Comparison of ENCODE assay signal across 27 cellular contexts in the genomic region with DNA sequence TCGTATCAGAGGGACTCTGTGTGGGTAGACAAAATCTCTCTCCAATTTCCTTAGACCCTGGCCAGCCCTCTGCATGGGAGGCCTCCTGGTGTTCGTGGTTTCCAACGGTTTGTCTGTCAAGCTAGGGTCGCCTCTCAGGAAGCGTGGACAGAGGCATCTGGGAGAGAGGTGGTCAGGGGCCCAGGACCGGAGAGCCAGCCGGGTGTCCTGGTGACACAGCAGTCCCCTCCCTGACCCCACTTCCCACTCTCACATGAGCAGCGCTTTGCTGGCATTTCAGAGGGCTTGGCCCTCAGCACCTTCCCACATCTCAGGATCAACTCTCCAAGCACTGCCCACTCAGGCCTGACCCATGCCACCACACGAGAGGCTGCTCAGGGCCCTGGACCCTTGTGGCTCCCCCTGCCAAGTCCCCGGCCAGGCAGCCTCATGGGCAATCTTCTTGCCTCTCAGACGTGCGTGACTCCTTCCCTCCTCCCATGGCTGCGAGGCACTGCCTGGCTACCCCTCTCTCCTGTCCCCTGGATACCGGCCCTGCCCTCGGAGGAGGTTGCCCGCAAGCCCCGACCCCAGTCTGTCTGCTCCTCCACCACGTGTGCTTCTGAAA.
DNase-seq lines count a peak whose midpoint lies in the region; ATAC-seq, FAIRE-seq and TF ChIP-seq lines count a peak whose summit lies in the region.
"Had no signal": no experiment of that assay in that cellular context is flagged by ENCODE, and none has a peak within 500 bp of the region (broad histone marks: within the 10 kb centered on the region; RNA-seq: fewer than 3 reads in every experiment).

No MANE protein-coding gene starts in this region.

- TF ChIP-seq EP300 in A549 (IDR thresholded peaks at IDR 0.05), result no peak
- no peak for TF ChIP-seq EP300 in neural cell (conservative IDR thresholded peaks at IDR 0.05; ENCODE audit: poor library complexity, severe bottlenecking)

- TF ChIP-seq RAD21 in A549 (conservative IDR thresholded peaks at IDR 0.05 in 1 of 2, IDR thresholded peaks at IDR 0.05 in 1 of 2) (no peak), neural cell (conservative IDR thresholded peaks at IDR 0.05) (no peak)

- H3K4me1 Mint-ChIP-seq in natural killer cell treated with Interleukin-12 subunit alpha and Interleukin-12 subunit beta and Interleukin-15 and Interleukin-18, amount 100 ng/mL, for 72 hours (ENCODE audit: low read depth in 2 of 2), result peaks cover 0 to 9% of the 10 kb centered on the region in 2 donors

- no peaks in the 10 kb centered on the region for H3K36me3 Mint-ChIP-seq in natural killer cell treated with Interleukin-12 subunit alpha and Interleukin-12 subunit beta and Interleukin-15 and Interleukin-18, amount 100 ng/mL, for 72 hours

- H2AFZ ChIP-seq in MM.1S (ENCODE audit: low read length) (no peak overlapping the region), neural cell (ENCODE audit: low read depth, low read length) (peak overlapping the region; percentile 75), PC-9 (no peak overlapping the region)

- intact Hi-C loops in PC-9 (cut with micrococcal nuclease; ENCODE audit: unreplicated experiment), result no loop called here

- TF ChIP-seq CTCF in A549 (IDR thresholded peaks at IDR 0.05) (no peak), MM.1S (IDR thresholded peaks at IDR 0.05; ENCODE audit: low read length) (no peak), neural cell (IDR thresholded peaks at IDR 0.05; ENCODE audit: poor library complexity, severe bottlenecking) (no peak), PC-9 (conservative IDR thresholded peaks at IDR 0.05) (no peak)

- H3K4me3 Mint-ChIP-seq in natural killer cell treated with Interleukin-12 subunit alpha and Interleukin-12 subunit beta and Interleukin-15 and Interleukin-18, amount 100 ng/mL, for 72 hours, result no peak overlapping the region
- H3K4me3 Mint-ChIP-seq: activated naive CD8-positive, alpha-beta T cell treated with anti-CD3 and anti-CD28 coated beads, Interleukin-2, amount 50 U/mL, for 24 hours; activated T-cell treated with anti-CD3 and anti-CD28 coated beads, Interleukin-2, amount 50 U/mL, for 24 hours had no signal

- H3F3A ChIP-seq in MM.1S (ENCODE audit: insufficient read depth, low read length), result no peaks in the 10 kb centered on the region
- H3F3A ChIP-seq in neural cell (ENCODE audit: insufficient read depth, low read length, poor library complexity, severe bottlenecking), result no peaks in the 10 kb centered on the region
- no peaks in the 10 kb centered on the region for H3F3A ChIP-seq in PC-9 (ENCODE audit: insufficient read depth, low read depth)

- DNase-seq in A549 (ENCODE audit: low read depth in 1 of 2, low spot score in 1 of 2), result no peak
- no peak for DNase-seq in MM.1S
- no peak for DNase-seq in natural killer cell treated with Interleukin-12 subunit alpha and Interleukin-12 subunit beta and Interleukin-15 and Interleukin-18, amount 100 ng/mL, for 72 hours (ENCODE audit: low spot score)
- no peak for DNase-seq in PC-9
- no peak for DNase-seq in NCI-H524 (lab: John Stamatoyannopoulos, UW)
- DNase-seq: ACHN; activated CD4-positive, CD25-positive, alpha-beta regulatory T cell treated with anti-CD3 and anti-CD28 coated beads, Interleukin-2, amount 50 U/mL, for 72 hours; activated gamma-delta T cell treated with Interleukin-2 at 50 U/mL for 16 hours; activated naive CD8-positive, alpha-beta T cell treated with anti-CD3 and anti-CD28 coated beads, Interleukin-2, amount 50 U/mL, for 24 hours; activated T-cell treated with anti-CD3 and anti-CD28 coated beads, Interleukin-2, amount 50 U/mL, for 24 hours; Calu3; colonic mucosa; GOT3; Kasumi-1; lower lobe of right lung; mucosa of descending colon; NCI-H1092 treated with DMSO at 0.1 percent for 48 hours; NCI-H187 treated with DMSO at 0.1 percent for 48 hours; NCI-H82; psoas muscle; SIG-M5; stimulated activated CD8-positive, alpha-beta memory T cell treated with anti-CD3 and anti-CD28 coated beads, Interleukin-4, amount 100 ng/mL, for 48 hours had no signal

- FAIRE-seq in A549 (lab: Jason Lieb, UNC), result no peak
- FAIRE-seq: GM12878, keratinocyte had no signal

- WGBS in A549 (ENCODE audit: missing lambda C conversion rate), result 85% methylated on average over 18 of the region's 18 CpGs

- no peak for TF ChIP-seq POLR2A in A549 (IDR thresholded peaks at IDR 0.05; ENCODE audit: low read length)

- H3K27ac ChIP-seq in A549, result peak overlapping the region; percentile 72 to 78
- peak overlapping the region; percentile 23; the same call in 1 of the 2 replicates for H3K27ac ChIP-seq in MM.1S (ENCODE audit: low read length)
- peak overlapping the region; percentile 85 for H3K27ac ChIP-seq in cingulate gyrus (ENCODE audit: low read depth, low read length)
- peak overlapping the region; percentile 93 for H3K27ac ChIP-seq in neural cell (ENCODE audit: low read length)
- no peak overlapping the region for H3K27ac ChIP-seq in PC-9
- H3K27ac ChIP-seq: colonic mucosa, lower lobe of right lung, psoas muscle had no signal

- H3K4me3 ChIP-seq in A549 (no peak overlapping the region), MM.1S (ENCODE audit: low read length) (no peak overlapping the region), neural cell (ENCODE audit: low read length) (peak overlapping the region; percentile 52), PC-9 (no peak overlapping the region)
- H3K4me3 ChIP-seq: colonic mucosa, GM12878, lower lobe of right lung, mucosa of descending colon, psoas muscle had no signal

- H3K4me1 ChIP-seq in A549 (peaks cover 22% of the 10 kb centered on the region), MM.1S (ENCODE audit: low read length) (0 out of 2 replicates have a peak, but pooled peaks cover 10% of the 10 kb centered on the region), PC-9 (replicated peaks; ENCODE audit: insufficient read depth) (peaks cover 8% of the 10 kb centered on the region)
- H3K4me1 ChIP-seq: colonic mucosa, psoas muscle had no signal

- H3K9me2 ChIP-seq in MM.1S (replicated peaks; ENCODE audit: insufficient read depth, low read length) (no peaks in the 10 kb centered on the region), neural cell (ENCODE audit: insufficient read depth, low read length) (no peaks in the 10 kb centered on the region), PC-9 (ENCODE audit: insufficient read depth) (no peaks in the 10 kb centered on the region)

- BruUV-seq in PC-9 (replicated peaks; lab: Mats Ljungman, UMichigan), result no TSS peak

- no peaks in the 10 kb centered on the region for H4K20me1 ChIP-seq in MM.1S (ENCODE audit: insufficient read depth, low read length)
- H4K20me1 ChIP-seq in neural cell (ENCODE audit: insufficient read depth), result no peaks in the 10 kb centered on the region
- H4K20me1 ChIP-seq in PC-9 (ENCODE audit: insufficient read depth), result no peaks in the 10 kb centered on the region

- POLR2A ChIA-PET in A549 (lab: Yijun Ruan, JAX) (no interaction called here), PC-9 (lab: Charles Lee; ENCODE audit: unreplicated experiment) (no interaction called here)

- H3K36me3 ChIP-seq in MM.1S (replicated peaks; ENCODE audit: insufficient read depth, low read length) (no peaks in the 10 kb centered on the region), neural cell (ENCODE audit: insufficient read depth, low read length) (no peaks in the 10 kb centered on the region), PC-9 (ENCODE audit: low read depth) (no peaks in the 10 kb centered on the region)
- H3K36me3 ChIP-seq: colonic mucosa, lower lobe of right lung had no signal

- no peak overlapping the region for H3K27ac Mint-ChIP-seq in natural killer cell treated with Interleukin-12 subunit alpha and Interleukin-12 subunit beta and Interleukin-15 and Interleukin-18, amount 100 ng/mL, for 72 hours
- H3K27ac Mint-ChIP-seq: activated naive CD8-positive, alpha-beta T cell treated with anti-CD3 and anti-CD28 coated beads, Interleukin-2, amount 50 U/mL, for 24 hours; activated T-cell treated with anti-CD3 and anti-CD28 coated beads, Interleukin-2, amount 50 U/mL, for 24 hours had no signal

- CTCF ChIA-PET in A549 (lab: Yijun Ruan, JAX) (no interaction called here), PC-9 (lab: Charles Lee) (no interaction called here)

- no peaks in the 10 kb centered on the region for H3K9me3 Mint-ChIP-seq in natural killer cell treated with Interleukin-12 subunit alpha and Interleukin-12 subunit beta and Interleukin-15 and Interleukin-18, amount 100 ng/mL, for 72 hours

- H3K4me2 ChIP-seq in A549 (peak overlapping the region; percentile 81; the same call in 1 of the 3 replicates), MM.1S (ENCODE audit: low read depth, low read length) (no peak overlapping the region), neural cell (ENCODE audit: low read length) (peak overlapping the region; percentile 77), PC-9 (no peak overlapping the region)

- H3K27me3 ChIP-seq in MM.1S (replicated peaks; ENCODE audit: insufficient read depth, low read length), result no peaks in the 10 kb centered on the region
- H3K27me3 ChIP-seq in neural cell (ENCODE audit: insufficient read depth, low read depth, low read length), result no peaks in the 10 kb centered on the region
- peaks cover 97% of the 10 kb centered on the region for H3K27me3 ChIP-seq in PC-9 (ENCODE audit: insufficient read depth, low read depth)
- H3K27me3 ChIP-seq: colonic mucosa had no signal

- H3K27me3 Mint-ChIP-seq in natural killer cell treated with Interleukin-12 subunit alpha and Interleukin-12 subunit beta and Interleukin-15 and Interleukin-18, amount 100 ng/mL, for 72 hours, result peaks cover 21 to 26% of the 10 kb centered on the region in 2 donors
- H3K27me3 Mint-ChIP-seq: activated naive CD8-positive, alpha-beta T cell treated with anti-CD3 and anti-CD28 coated beads, Interleukin-2, amount 50 U/mL, for 24 hours had no signal

- ATAC-seq in A549 (no peak), HG03045 (IDR thresholded peaks at IDR 0.05; ENCODE audit: unreplicated experiment) (no peak)
- ATAC-seq in natural killer cell treated with Interleukin-12 subunit alpha and Interleukin-12 subunit beta and Interleukin-15 and Interleukin-18, amount 100 ng/mL, for 72 hours, result no peak
- ATAC-seq: activated naive CD8-positive, alpha-beta T cell treated with anti-CD3 and anti-CD28 coated beads, Interleukin-2, amount 50 U/mL, for 24 hours; GM12878; mucosa of descending colon; psoas muscle had no signal

- no peak overlapping the region for H3K9ac ChIP-seq in MM.1S (ENCODE audit: low read length)
- H3K9ac ChIP-seq in neural cell (ENCODE audit: low read length), result peak overlapping the region; percentile 68

- peaks cover 23% of the 10 kb centered on the region for H3K9me3 ChIP-seq in A549
- no peaks in the 10 kb centered on the region for H3K9me3 ChIP-seq in MM.1S (replicated peaks; ENCODE audit: insufficient read depth, low read length)
- no peaks in the 10 kb centered on the region for H3K9me3 ChIP-seq in neural cell (ENCODE audit: low read length)
- peaks cover 6% of the 10 kb centered on the region; the same call in 1 of the 2 replicates for H3K9me3 ChIP-seq in PC-9 (ENCODE audit: insufficient read depth, low read depth)
- H3K9me3 ChIP-seq: colonic mucosa, lower lobe of right lung, psoas muscle had no signal

- H3K79me2 ChIP-seq in MM.1S (ENCODE audit: low read length) (no peaks in the 10 kb centered on the region), neural cell (replicated peaks; ENCODE audit: insufficient read depth, low read length) (no peaks in the 10 kb centered on the region), PC-9 (ENCODE audit: low read depth) (no peaks in the 10 kb centered on the region)

Comparison
In these comparisons a context has a peak if more than half of its experiments do, and no peak if none do; other contexts are left out.
1. H3K4me2 ChIP-seq: peak in A549 (single experiment) and neural cell (single experiment); none in MM.1S (single experiment) and PC-9 (single experiment).